ENCODE assay signal across 8 cellular contexts in genomic region chr3:51975857-51976549, GRCh38. TPM values are rescaled to one million over a fixed set of nuclear protein-coding genes. Genes with fewer than 3 reads are reported as not detected.
DNase-seq lines count a peak whose midpoint lies in the region; FAIRE-seq and TF ChIP-seq lines count a peak whose summit lies in the region.

No MANE protein-coding gene starts in this region.

- CTCF ChIA-PET in OCI-LY7 (lab: Charles Lee; ENCODE audit: unreplicated experiment): no interaction called here

- BruUV-seq in OCI-LY7 (replicated peaks; lab: Mats Ljungman, UMichigan): no TSS peak

- H3K4me1 ChIP-seq in OCI-LY7 (ENCODE audit: insufficient read depth, low read length, poor library complexity, severe bottlenecking) (peaks cover 30% of the 10 kb centered on the region), kidney (ENCODE audit: control insufficient read depth in 1 of 2, insufficient read depth in 1 of 2, low read depth in 1 of 2, low read length in 2 of 2) (peaks cover 6 to 23% of the 10 kb centered on the region in 2 donors), skeletal muscle tissue (ENCODE audit: control insufficient read depth in 3 of 3, insufficient read depth in 3 of 3, low read length in 3 of 3) (peaks cover 21 to 35% (median 24%) of the 10 kb centered on the region in 3 donors)

- TF ChIP-seq CTCF in OCI-LY7 (conservative IDR thresholded peaks at IDR 0.05; ENCODE audit: low read length) (0 out of 2 replicates have a peak, but pooled peaks have one; percentile 41), kidney (IDR thresholded peaks at IDR 0.05; ENCODE audit: borderline replicate concordance, extremely low read depth, insufficient read depth) (no peak)

- no peaks in the 10 kb centered on the region for H3K9me3 ChIP-seq in OCI-LY7 (ENCODE audit: low read length)
- H3K9me3 ChIP-seq in kidney (ENCODE audit: control insufficient read depth in 1 of 2, low read length in 2 of 2): no peaks in the 10 kb centered on the region
- H3K9me3 ChIP-seq in skeletal muscle tissue (ENCODE audit: control insufficient read depth in 3 of 3, low read length in 3 of 3): no peaks in the 10 kb centered on the region

- H3K36me3 ChIP-seq in OCI-LY7 (ENCODE audit: insufficient read depth, low read length) (no peaks in the 10 kb centered on the region), kidney (ENCODE audit: control insufficient read depth in 1 of 2, insufficient read depth in 2 of 2, low read length in 2 of 2) (peaks cover 3 to 5% of the 10 kb centered on the region in 2 donors), skeletal muscle tissue (ENCODE audit: control insufficient read depth in 3 of 3, insufficient read depth in 3 of 3, low read length in 3 of 3) (peaks cover 3 to 9% (median 5%) of the 10 kb centered on the region in 3 donors)

- H2AFZ ChIP-seq in OCI-LY7 (ENCODE audit: low read length): peak overlapping the region; percentile 95; the same call in 1 of the 2 replicates

- peak overlapping the region; percentile 95 for H3K4me2 ChIP-seq in OCI-LY7 (ENCODE audit: low read length)

- no peaks in the 10 kb centered on the region for H4K20me1 ChIP-seq in OCI-LY7 (ENCODE audit: insufficient read depth, low read length)

- H3K27ac ChIP-seq in OCI-LY7 (ENCODE audit: low read depth, low read length, poor library complexity, severe bottlenecking): no peak overlapping the region
- H3K27ac ChIP-seq in caudate nucleus (ENCODE audit: low read depth, low read length): peak overlapping the region; percentile 97
- peak overlapping the region; percentile 64 to 98 for H3K27ac ChIP-seq in kidney (ENCODE audit: low read depth in 2 of 2, low read length in 2 of 2)
- H3K27ac ChIP-seq in skeletal muscle tissue (ENCODE audit: low read depth, low read length): no peak overlapping the region

- no peaks in the 10 kb centered on the region for H3K9me2 ChIP-seq in OCI-LY7 (ENCODE audit: insufficient read depth, low read length)

- peak overlapping the region; percentile 76 for H3K4me3 ChIP-seq in OCI-LY7 (ENCODE audit: low read depth, low read length, poor library complexity, severe bottlenecking)
- H3K4me3 ChIP-seq in kidney (ENCODE audit: low read length in 2 of 2): peak overlapping the region; percentile 81 to 94
- peak overlapping the region; percentile 76 to 97 (median 95) for H3K4me3 ChIP-seq in skeletal muscle tissue (ENCODE audit: low read length in 3 of 3)

- intact Hi-C loops in OCI-LY7 (cut with micrococcal nuclease; ENCODE audit: unreplicated experiment) (loop anchor here (2.0 kb wide), 1 partner anchor 19 kb away; the partner anchor contains the start of gene RPL29), kidney (cut with DNase I) (no loop called here)

- H3K79me2 ChIP-seq in OCI-LY7 (ENCODE audit: insufficient read depth, low read depth, low read length): no peaks in the 10 kb centered on the region

- H3K9ac ChIP-seq in kidney (ENCODE audit: low read length in 2 of 2) (peak overlapping the region in 1 of 2 donors; percentile 96), skeletal muscle tissue (ENCODE audit: low read depth in 1 of 3, low read length in 3 of 3) (peak overlapping the region in 2 of 3 donors; percentile 92 to 100)

- no peaks in the 10 kb centered on the region for H3K27me3 ChIP-seq in skeletal muscle tissue (ENCODE audit: control insufficient read depth in 3 of 3, insufficient read depth in 3 of 3, low read length in 3 of 3)

- no peak for FAIRE-seq in kidney (lab: Jason Lieb, UNC)

- peak; percentile 55 for DNase-seq in activated CD4-positive, CD25-positive, alpha-beta regulatory T cell treated with anti-CD3 and anti-CD28 coated beads, Interleukin-2, amount 50 U/mL, for 72 hours
- no peak for DNase-seq in activated CD4-positive, CD25-positive, alpha-beta regulatory T cell (lab: John Stamatoyannopoulos, UW)
- DNase-seq in OCI-LY7 (ENCODE audit: low spot score) (peak; percentile 44), caudate nucleus (lab: John Stamatoyannopoulos, UW) (peak in 56 of 61 donors; percentile 16 to 94 (median 66)), kidney (peak; percentile 93), KG1 (lab: John Stamatoyannopoulos, UW) (no peak), HCEC 1CT (no peak)

- POLR2A ChIA-PET in OCI-LY7 (lab: Charles Lee): interaction anchor here (0.7 kb wide), 1 partner anchor 34 kb away, joined by 3 read pairs; the partner anchor contains the start of genes PARP3 and RRP9

RNA-seq across cellular contexts. Expression of gene ABHD14A, which starts 1.1 kb away (rescaled TPM):
- 3.7 and 7.5 TPM in 2 replicates for total RNA-seq in OCI-LY7 (2014; rRNA removed; shearing (Covaris generic))
- 8.9 and 10.5 TPM in 2 replicates for total RNA-seq in OCI-LY7 (2022)
- total RNA-seq in kidney: 20.7 TPM
- 50.5 TPM for polyA plus RNA-seq in kidney (ENCODE audit: insufficient read depth, low read depth, low replicate concordance)
- 8.9 TPM for total RNA-seq in skeletal muscle tissue

RNA-seq across cellular contexts. Expression of gene ABHD14B, which starts 2.2 kb away (rescaled TPM):
- total RNA-seq in OCI-LY7 (2014; rRNA removed; shearing (Covaris generic)): 11.3 and 16.1 TPM in 2 replicates
- 40.1 and 41.4 TPM in 2 replicates for total RNA-seq in OCI-LY7 (2022)
- total RNA-seq in kidney: 73.5 TPM
- polyA plus RNA-seq in kidney (ENCODE audit: insufficient read depth, low read depth, low replicate concordance): 207 TPM
- 7.8 TPM for total RNA-seq in skeletal muscle tissue

RNA-seq across cellular contexts. Expression of gene ACY1, which starts 7.3 kb away (rescaled TPM):
- 0.54 and 3.3 TPM in 2 replicates for total RNA-seq in OCI-LY7 (2014; rRNA removed; shearing (Covaris generic))
- total RNA-seq in OCI-LY7 (2022) (4.0 and 5.6 TPM in 2 replicates), kidney (68.1 TPM), skeletal muscle tissue (14.6 TPM)
- 856 TPM for polyA plus RNA-seq in kidney (ENCODE audit: insufficient read depth, low read depth, low replicate concordance)

RNA-seq across cellular contexts. Expression of gene PCBP4, which starts 8.7 kb away (rescaled TPM):
- 1.4 and 2.0 TPM in 2 replicates for total RNA-seq in OCI-LY7 (2014; rRNA removed; shearing (Covaris generic))
- total RNA-seq in OCI-LY7 (2022) (12.5 and 14.4 TPM in 2 replicates), kidney (31.7 TPM), skeletal muscle tissue (33.4 TPM)
- polyA plus RNA-seq in kidney (ENCODE audit: insufficient read depth, low read depth, low replicate concordance): 34.0 TPM

RNA-seq across cellular contexts. Expression of gene RPL29, which starts 19.7 kb away (rescaled TPM):
- total RNA-seq in OCI-LY7 (2014; rRNA removed; shearing (Covaris generic)): 1,739 and 1,781 TPM in 2 replicates
- total RNA-seq in OCI-LY7 (2022): 1,513 and 1,535 TPM in 2 replicates
- total RNA-seq in kidney: 785 TPM
- polyA plus RNA-seq in kidney (ENCODE audit: insufficient read depth, low read depth, low replicate concordance): 1,416 TPM
- 1,532 TPM for total RNA-seq in skeletal muscle tissue

Comparison
In these comparisons a context has a peak if more than half of its experiments do, and no peak if none do; other contexts are left out.
1. DNase-seq: peak in activated CD4-positive, CD25-positive, alpha-beta regulatory T cell treated with anti-CD3 and anti-CD28 coated beads, Interleukin-2, amount 50 U/mL, for 72 hours (single experiment), OCI-LY7 (single experiment), caudate nucleus (56 of 61) and kidney (single experiment); none in activated CD4-positive, CD25-positive, alpha-beta regulatory T cell (0 of 4), KG1 (single experiment) and HCEC 1CT (single experiment).
2. H3K27ac ChIP-seq: peak in caudate nucleus (single experiment) and kidney (2 of 2); none in OCI-LY7 (single experiment) and skeletal muscle tissue (single experiment).
3. Peak in every context shown above with its lines, with median percentiles within 50 percentile points of each other: H3K4me3 ChIP-seq.